In genomic region chr4:60443068-60443467, GRCh38 we compare ENCODE assay signal across 35 cellular contexts.
DNase-seq lines count a peak whose midpoint lies in the region; ATAC-seq, FAIRE-seq and TF ChIP-seq lines count a peak whose summit lies in the region.
"Had no signal": no experiment of that assay in that cellular context is flagged by ENCODE, and none has a peak within 500 bp of the region (broad histone marks: within the 10 kb centered on the region; RNA-seq: fewer than 3 reads in every experiment).

No MANE protein-coding gene starts in this region.

- no peaks in the 10 kb centered on the region for H3K36me3 Mint-ChIP-seq in CD4-positive, alpha-beta memory T cell
- no peaks in the 10 kb centered on the region for H3K36me3 Mint-ChIP-seq in effector memory CD8-positive, alpha-beta T cell (ENCODE audit: insufficient read depth)
- H3K36me3 Mint-ChIP-seq: CD14-positive monocyte; CD4-positive, CD25-positive, alpha-beta regulatory T cell; CD8-positive, alpha-beta memory T cell; CD8-positive, alpha-beta T cell had no signal

- no peak overlapping the region for H3K18ac ChIP-seq in trophoblast cell (ENCODE audit: low read length)

- peaks cover 3 to 32% (median 15%) of the 10 kb centered on the region in 8 donors for H3K9me3 Mint-ChIP-seq in CD4-positive, alpha-beta memory T cell
- H3K9me3 Mint-ChIP-seq in effector memory CD8-positive, alpha-beta T cell = peaks cover 7 to 25% of the 10 kb centered on the region in 2 donors

- H3K4me3 ChIP-seq in coronary artery = no peak overlapping the region
- H3K4me3 ChIP-seq in kidney (ENCODE audit: low read length in 2 of 2) = no peak overlapping the region
- no peak overlapping the region for H3K4me3 ChIP-seq in osteoblast (ENCODE audit: insufficient read depth, low read length)
- no peak overlapping the region for H3K4me3 ChIP-seq in trophoblast cell (ENCODE audit: low read depth, low read length)
- no peak overlapping the region for H3K4me3 ChIP-seq in CD4-positive, alpha-beta memory T cell (ENCODE audit: low read length in 2 of 2)
- H3K4me3 ChIP-seq: A549; BLaER1; BLaER1 treated with 17β-estradiol and CSF1 and Interleukin-3, amounts not matched to agents 10 nM and 100 nM had no signal

- no peak overlapping the region for H3K4ac ChIP-seq in trophoblast cell (ENCODE audit: low read depth, low read length)

- H3K27me3 ChIP-seq in osteoblast (ENCODE audit: insufficient read depth, low read length) = no peaks in the 10 kb centered on the region
- H3K27me3 ChIP-seq in trophoblast cell (ENCODE audit: insufficient read depth, low read length) = no peaks in the 10 kb centered on the region
- no peaks in the 10 kb centered on the region for H3K27me3 ChIP-seq in CD4-positive, alpha-beta memory T cell (ENCODE audit: insufficient read depth, low read length)
- H3K27me3 ChIP-seq: BE2C; BLaER1; BLaER1 treated with 17β-estradiol and CSF1 and Interleukin-3, amounts not matched to agents 10 nM and 100 nM had no signal

- H3K36me3 ChIP-seq in kidney (ENCODE audit: control insufficient read depth in 1 of 2, insufficient read depth in 2 of 2, low read length in 2 of 2) (no peaks in the 10 kb centered on the region), osteoblast (ENCODE audit: insufficient read depth, low read length) (no peaks in the 10 kb centered on the region), trophoblast cell (ENCODE audit: control insufficient read depth in 1 of 2, insufficient read depth in 2 of 2, low read length in 2 of 2) (no peaks in the 10 kb centered on the region)
- H3K36me3 ChIP-seq in CD4-positive, alpha-beta memory T cell (ENCODE audit: insufficient read depth, low read length) = no peaks in the 10 kb centered on the region
- H3K36me3 ChIP-seq: BE2C; BLaER1; BLaER1 treated with 17β-estradiol and CSF1 and Interleukin-3, amounts not matched to agents 10 nM and 100 nM had no signal

- no peak overlapping the region for H3K23ac ChIP-seq in trophoblast cell (ENCODE audit: low read length)

- no peak overlapping the region for H3K9ac ChIP-seq in kidney (ENCODE audit: low read length in 2 of 2)
- H3K9ac ChIP-seq in trophoblast cell (ENCODE audit: low read length) = peak overlapping the region; percentile 76
- H3K9ac ChIP-seq: BLaER1; BLaER1 treated with 17β-estradiol and CSF1 and Interleukin-3, amounts not matched to agents 10 nM and 100 nM had no signal

- H4K91ac ChIP-seq in trophoblast cell (ENCODE audit: low read depth, low read length) = no peak overlapping the region

- no peak overlapping the region for H4K12ac ChIP-seq in trophoblast cell (ENCODE audit: low read depth, low read length)

- FAIRE-seq in kidney (lab: Jason Lieb, UNC) = no peak
- FAIRE-seq: A549, D721Med had no signal

- H4K8ac ChIP-seq in trophoblast cell (ENCODE audit: low read depth, low read length) = no peak overlapping the region

- H3K9me3 ChIP-seq in kidney (ENCODE audit: control insufficient read depth in 1 of 2, low read length in 2 of 2) = peaks cover 0 to 3% of the 10 kb centered on the region in 2 donors
- no peaks in the 10 kb centered on the region for H3K9me3 ChIP-seq in osteoblast (ENCODE audit: low read depth, low read length)
- H3K9me3 ChIP-seq in trophoblast cell (ENCODE audit: insufficient read depth, low read depth, low read length) = no peaks in the 10 kb centered on the region
- H3K9me3 ChIP-seq in CD4-positive, alpha-beta memory T cell (ENCODE audit: control insufficient read depth in 1 of 2, low read length in 2 of 2) = peaks cover 0 to 10% of the 10 kb centered on the region in 2 donors
- H3K9me3 ChIP-seq: A549; BE2C; BLaER1; BLaER1 treated with 17β-estradiol and CSF1 and Interleukin-3, amounts not matched to agents 10 nM and 100 nM; Caco-2 had no signal

- POLR2A ChIA-PET in CD4-positive, alpha-beta memory T cell (lab: Charles Lee; ENCODE audit: partially characterized antibody) = no interaction called here

- H3K27me3 Mint-ChIP-seq in CD4-positive, alpha-beta memory T cell = no peaks in the 10 kb centered on the region
- H3K27me3 Mint-ChIP-seq in effector memory CD8-positive, alpha-beta T cell = no peaks in the 10 kb centered on the region
- H3K27me3 Mint-ChIP-seq: B cell; CD4-positive, alpha-beta T cell; CD4-positive, CD25-positive, alpha-beta regulatory T cell; CD8-positive, alpha-beta memory T cell had no signal

- no peaks in the 10 kb centered on the region for H3K4me1 Mint-ChIP-seq in CD4-positive, alpha-beta memory T cell
- no peaks in the 10 kb centered on the region for H3K4me1 Mint-ChIP-seq in effector memory CD8-positive, alpha-beta T cell (ENCODE audit: low read depth in 2 of 2)
- H3K4me1 Mint-ChIP-seq: B cell; CD14-positive monocyte; CD4-positive, CD25-positive, alpha-beta regulatory T cell; CD8-positive, alpha-beta memory T cell had no signal

- no peak overlapping the region for H2AK5ac ChIP-seq in trophoblast cell (ENCODE audit: low read length)

- no peak for ATAC-seq in GM18909 (IDR thresholded peaks at IDR 0.05; ENCODE audit: poor library complexity, unreplicated experiment)
- ATAC-seq in effector memory CD8-positive, alpha-beta T cell (replicated peaks) = no peak
- ATAC-seq: A549; CD8-positive, alpha-beta T cell had no signal

- H3K4me1 ChIP-seq in kidney (ENCODE audit: control insufficient read depth in 1 of 2, insufficient read depth in 1 of 2, low read depth in 1 of 2, low read length in 2 of 2) (no peaks in the 10 kb centered on the region), osteoblast (ENCODE audit: insufficient read depth, low read length) (no peaks in the 10 kb centered on the region), trophoblast cell (ENCODE audit: control insufficient read depth in 1 of 2, insufficient read depth in 2 of 2, low read length in 2 of 2) (no peaks in the 10 kb centered on the region)
- H3K4me1 ChIP-seq in CD4-positive, alpha-beta memory T cell (ENCODE audit: insufficient read depth, low read length) = no peaks in the 10 kb centered on the region
- H3K4me1 ChIP-seq: A549; BE2C; BLaER1; BLaER1 treated with 17β-estradiol and CSF1 and Interleukin-3, amounts not matched to agents 10 nM and 100 nM; Caco-2 had no signal

- no peak for TF ChIP-seq CTCF in coronary artery (IDR thresholded peaks at IDR 0.05)
- TF ChIP-seq CTCF in kidney (IDR thresholded peaks at IDR 0.05; ENCODE audit: borderline replicate concordance, extremely low read depth, insufficient read depth) = no peak
- TF ChIP-seq CTCF in osteoblast (IDR thresholded peaks at IDR 0.05; ENCODE audit: extremely low read depth, low read depth, low read length) = no peak

- no peak overlapping the region for H3K4me3 Mint-ChIP-seq in CD4-positive, alpha-beta memory T cell
- no peak overlapping the region for H3K4me3 Mint-ChIP-seq in effector memory CD8-positive, alpha-beta T cell
- H3K4me3 Mint-ChIP-seq: B cell; CD14-positive monocyte; CD4-positive, alpha-beta T cell; CD4-positive, CD25-positive, alpha-beta regulatory T cell; CD8-positive, alpha-beta T cell had no signal

- no peak overlapping the region for H3K4me2 ChIP-seq in osteoblast (ENCODE audit: insufficient read depth, low read length)
- no peak overlapping the region for H3K4me2 ChIP-seq in trophoblast cell (ENCODE audit: low read length)
- H3K4me2 ChIP-seq: A549; BLaER1; BLaER1 treated with 17β-estradiol and CSF1 and Interleukin-3, amounts not matched to agents 10 nM and 100 nM had no signal

- H4K20me1 ChIP-seq in osteoblast (ENCODE audit: insufficient read depth, low read length) = no peaks in the 10 kb centered on the region
- H4K20me1 ChIP-seq: BLaER1; BLaER1 treated with 17β-estradiol and CSF1 and Interleukin-3, amounts not matched to agents 10 nM and 100 nM had no signal

- no peak overlapping the region for H2BK5ac ChIP-seq in trophoblast cell (ENCODE audit: low read depth, low read length, poor library complexity)

- H2AFZ ChIP-seq in osteoblast (ENCODE audit: low read length) (no peak overlapping the region), trophoblast cell (ENCODE audit: insufficient read depth, low read length, poor library complexity) (no peak overlapping the region)

- DNase-seq in coronary artery (ENCODE audit: low spot score) (peak; percentile 56), kidney (peak; percentile 20), osteoblast (ENCODE audit: insufficient read length, low spot score, missing footprints) (peak; percentile 27), trophoblast cell (no peak), GOT3 (lab: John Stamatoyannopoulos, UW) (no peak)
- DNase-seq in CD4-positive, alpha-beta memory T cell = no peak
- no peak for DNase-seq in effector memory CD8-positive, alpha-beta T cell
- DNase-seq: 8988T; ACHN; AML-193; BE2C; C1 segment of cervical spinal cord; Caco-2; Calu3; CD4-positive, alpha-beta T cell; CD4-positive, CD25-positive, alpha-beta regulatory T cell; CD8-positive, alpha-beta T cell; COR-L47; DMS 273 treated with DMSO at 0.1 percent for 48 hours; DMS153; DMS53; DMS79; DMS79 treated with DMSO at 0.1 percent for 48 hours; DND-41; EL had no signal

- H3K14ac ChIP-seq in trophoblast cell (ENCODE audit: low read length) = no peak overlapping the region

- H3K79me1 ChIP-seq in trophoblast cell (ENCODE audit: low read length) = no peaks in the 10 kb centered on the region

- no peak overlapping the region for H3K27ac Mint-ChIP-seq in CD4-positive, alpha-beta memory T cell
- H3K27ac Mint-ChIP-seq in effector memory CD8-positive, alpha-beta T cell = no peak overlapping the region
- H3K27ac Mint-ChIP-seq: B cell; CD4-positive, alpha-beta T cell; CD4-positive, CD25-positive, alpha-beta regulatory T cell; CD8-positive, alpha-beta memory T cell; CD8-positive, alpha-beta T cell had no signal

- H2BK120ac ChIP-seq in trophoblast cell (ENCODE audit: insufficient read depth, low read length, poor library complexity) = no peak overlapping the region

- no peak overlapping the region for H2BK12ac ChIP-seq in trophoblast cell (ENCODE audit: low read length)

- no peaks in the 10 kb centered on the region for H3K79me2 ChIP-seq in osteoblast (ENCODE audit: insufficient read depth, low read length)
- H3K79me2 ChIP-seq in trophoblast cell (ENCODE audit: control insufficient read depth, insufficient read depth, low read length, poor library complexity) = no peaks in the 10 kb centered on the region

- H3K27ac ChIP-seq in coronary artery = no peak overlapping the region
- no peak overlapping the region for H3K27ac ChIP-seq in kidney (ENCODE audit: low read depth in 2 of 2, low read length in 2 of 2)
- no peak overlapping the region for H3K27ac ChIP-seq in osteoblast (ENCODE audit: low read depth, low read length)
- no peak overlapping the region for H3K27ac ChIP-seq in trophoblast cell (ENCODE audit: low read depth, low read length)
- no peak overlapping the region for H3K27ac ChIP-seq in CD4-positive, alpha-beta memory T cell (ENCODE audit: low read depth, low read length)
- H3K27ac ChIP-seq: 22Rv1; A549; BLaER1; BLaER1 treated with 17β-estradiol and CSF1 and Interleukin-3, amounts not matched to agents 10 nM and 100 nM; C4-2B had no signal

- intact Hi-C loops in kidney (cut with DNase I) = no loop called here
- intact Hi-C loops in CD4-positive, alpha-beta memory T cell (cut with micrococcal nuclease) = no loop called here

- CTCF ChIA-PET in CD4-positive, alpha-beta memory T cell (lab: Charles Lee; ENCODE audit: partially characterized antibody) = no interaction called here

Comparison
In these comparisons a context has a peak if more than half of its experiments do, and no peak if none do; other contexts are left out.
1. DNase-seq: peak in coronary artery (single experiment), kidney (single experiment) and osteoblast (single experiment); none in trophoblast cell (0 of 2), GOT3 (single experiment), CD4-positive, alpha-beta memory T cell (0 of 5) and effector memory CD8-positive, alpha-beta T cell (0 of 3).